ENCODE assay signal across 1 cellular context in genomic region chr2:27093430-27094352, GRCh38.
A peak's percentile ranks its signal among the peaks of the same experiment; 100 is the strongest.
TF ChIP-seq lines count a peak whose summit lies in the region.

No MANE protein-coding gene starts in this region.

TF ChIP-seq in HepG2, 621 proteins besides CTCF, POLR2A, EP300 and RAD21 (continued from another document and continues in another):
- TF ChIP-seq DZIP1 (CRISPR knock-in tag; IDR thresholded peaks at IDR 0.05) (no peak), SNAPC5 (CRISPR knock-in tag; IDR thresholded peaks at IDR 0.05; ENCODE audit: borderline replicate concordance) (no peak), HNF1A (IDR thresholded peaks at IDR 0.05; ENCODE audit: low read depth) (peak; percentile 100), HNF1A (CRISPR knock-in tag; IDR thresholded peaks at IDR 0.05; ENCODE audit: borderline replicate concordance) (peak; percentile 99), CEBPG (CRISPR knock-in tag; IDR thresholded peaks at IDR 0.05) (peak; percentile 55), TEAD2 (CRISPR knock-in tag; IDR thresholded peaks at IDR 0.05) (no peak), SMARCC2 (IDR thresholded peaks at IDR 0.05) (no peak), SMARCE1 (IDR thresholded peaks at IDR 0.05; ENCODE audit: borderline replicate concordance) (no peak), ZNF432 (CRISPR knock-in tag; IDR thresholded peaks at IDR 0.05; ENCODE audit: borderline replicate concordance) (no peak), ZSCAN5A (CRISPR knock-in tag; IDR thresholded peaks at IDR 0.05; ENCODE audit: borderline replicate concordance) (no peak), CHD4 (IDR thresholded peaks at IDR 0.05; ENCODE audit: borderline replicate concordance, low read length) (no peak), NCOA1 (CRISPR knock-in tag; IDR thresholded peaks at IDR 0.05) (0 out of 2 replicates have a peak, but pooled peaks have one; percentile 21), ZNF350 (CRISPR knock-in tag; IDR thresholded peaks at IDR 0.05; ENCODE audit: borderline replicate concordance, low read depth) (no peak; the same call in none of the 2 replicates), TARDBP (CRISPR knock-in tag; IDR thresholded peaks at IDR 0.05) (peak; percentile 83), ZBTB25 (CRISPR knock-in tag; IDR thresholded peaks at IDR 0.05) (peak; percentile 60; the same call in 1 of the 2 replicates), MEIS2 (CRISPR knock-in tag; IDR thresholded peaks at IDR 0.05) (no peak; the same call in 1 of the 2 replicates), FOXA1 (IDR thresholded peaks at IDR 0.05) (no peak), FOXA1 (CRISPR knock-in tag; IDR thresholded peaks at IDR 0.05) (peak; percentile 35; the same call in 1 of the 2 replicates), PHF20 (CRISPR knock-in tag; IDR thresholded peaks at IDR 0.05) (no peak; the same call in 1 of the 2 replicates), REL (CRISPR knock-in tag; conservative IDR thresholded peaks at IDR 0.05) (no peak), ZNF883 (CRISPR knock-in tag; IDR thresholded peaks at IDR 0.05; ENCODE audit: not compliant biosample characterization) (peak; percentile 41), ETV5 (CRISPR knock-in tag; IDR thresholded peaks at IDR 0.05; ENCODE audit: borderline replicate concordance) (peak; percentile 72; the same call in 1 of the 2 replicates), CREB3 (CRISPR knock-in tag; IDR thresholded peaks at IDR 0.05) (no peak), THAP9 (CRISPR knock-in tag; IDR thresholded peaks at IDR 0.05; ENCODE audit: borderline replicate concordance) (no peak; the same call in 1 of the 2 replicates), SRSF1 (optimal IDR thresholded peaks at IDR 0.05; ENCODE audit: low read depth, low read length) (peak; percentile 12), ZNF7 (CRISPR knock-in tag; IDR thresholded peaks at IDR 0.05) (no peak), ZBTB8A (CRISPR knock-in tag; IDR thresholded peaks at IDR 0.05; ENCODE audit: borderline replicate concordance, low read depth) (no peak), TEF (CRISPR knock-in tag; IDR thresholded peaks at IDR 0.05) (no peak), ZNF740 (CRISPR knock-in tag; IDR thresholded peaks at IDR 0.05) (no peak), ZNF605 (CRISPR knock-in tag; IDR thresholded peaks at IDR 0.05) (no peak), HES4 (CRISPR knock-in tag; IDR thresholded peaks at IDR 0.05; ENCODE audit: borderline replicate concordance) (no peak), ATF7-NPFF (CRISPR knock-in tag; IDR thresholded peaks at IDR 0.05; ENCODE audit: low read depth) (no peak), ZBTB44 (CRISPR knock-in tag; IDR thresholded peaks at IDR 0.05) (no peak), RBFOX2 (IDR thresholded peaks at IDR 0.05; ENCODE audit: low read depth, low read length) (peak; percentile 56), ZNF782 (CRISPR knock-in tag; IDR thresholded peaks at IDR 0.05; ENCODE audit: borderline replicate concordance) (peak; percentile 53; the same call in 1 of the 2 replicates), SMAD1 (CRISPR knock-in tag; IDR thresholded peaks at IDR 0.05; ENCODE audit: borderline replicate concordance, low read depth) (peak; percentile 16; the same call in 1 of the 2 replicates), ZNF362 (CRISPR knock-in tag; IDR thresholded peaks at IDR 0.05; ENCODE audit: borderline replicate concordance) (peak; percentile 42; the same call in 1 of the 2 replicates), ZNF17 (CRISPR knock-in tag; IDR thresholded peaks at IDR 0.05) (no peak), RBM22 (optimal IDR thresholded peaks at IDR 0.05; ENCODE audit: low read length) (no peak), SYNCRIP (IDR thresholded peaks at IDR 0.05; ENCODE audit: insufficient read depth, low read depth, low read length) (no peak), JARID2 (CRISPR knock-in tag; IDR thresholded peaks at IDR 0.05; ENCODE audit: insufficient replicate concordance) (no peak), WIZ (CRISPR knock-in tag; IDR thresholded peaks at IDR 0.05) (no peak), ZNF777 (CRISPR knock-in tag; IDR thresholded peaks at IDR 0.05) (no peak), ZBTB3 (CRISPR knock-in tag; IDR thresholded peaks at IDR 0.05; ENCODE audit: borderline replicate concordance, low read depth) (0 out of 2 replicates have a peak, but pooled peaks have one; percentile 88), HMG20A (CRISPR knock-in tag; IDR thresholded peaks at IDR 0.05; ENCODE audit: borderline replicate concordance) (peak; percentile 68; the same call in 1 of the 2 replicates)
